Comparison of ENCODE assay signal across 34 cellular contexts in genomic region chr16:13244770-13245169, GRCh38.
"Had no signal": no experiment of that assay in that cellular context is flagged by ENCODE, and none has a peak within 500 bp of the region (broad histone marks: within the 10 kb centered on the region; RNA-seq: fewer than 3 reads in every experiment).

No MANE protein-coding gene starts in this region.

- H3K36me3 ChIP-seq: MG63 had no signal

- H3K27ac ChIP-seq: KMS-11 had no signal

- H3K9ac ChIP-seq: KMS-11 had no signal

- DNase-seq: Karpas-422, Kasumi-1, MG63, MM.1S, MV-4-11, NCI-H1048, NCI-H1092, NCI-H1092 treated with DMSO at 0.1 percent for 48 hours, NCI-H1105, NCI-H1105 treated with DMSO at 0.1 percent for 48 hours, NCI-H1417, NCI-H1417 treated with DMSO at 0.1 percent for 48 hours, NCI-H1436, NCI-H1436 treated with DMSO at 0.1 percent for 48 hours, NCI-H146, NCI-H1694, NCI-H1694 treated with DMSO at 0.1 percent for 48 hours, NCI-H187, NCI-H187 treated with DMSO at 0.1 percent for 48 hours, NCI-H1930, NCI-H2029, NCI-H2029 treated with DMSO at 0.1 percent for 48 hours, NCI-H2081, NCI-H2081 treated with DMSO at 0.1 percent for 48 hours, NCI-H2107, NCI-H2171, NCI-H2171 treated with DMSO at 0.1 percent for 48 hours, NCI-H2227 treated with DMSO at 0.1 percent for 48 hours, NCI-H226, NCI-H345, NCI-H446, NCI-H446 treated with DMSO at 0.1 percent for 48 hours, NCI-H510A had no signal

- H3K4me2 ChIP-seq: KMS-11 had no signal

- H3K9me3 ChIP-seq: MG63 had no signal

- H3K27me3 ChIP-seq: MG63 had no signal

- H3K4me3 ChIP-seq: MG63 had no signal
